In the genomic region with DNA sequence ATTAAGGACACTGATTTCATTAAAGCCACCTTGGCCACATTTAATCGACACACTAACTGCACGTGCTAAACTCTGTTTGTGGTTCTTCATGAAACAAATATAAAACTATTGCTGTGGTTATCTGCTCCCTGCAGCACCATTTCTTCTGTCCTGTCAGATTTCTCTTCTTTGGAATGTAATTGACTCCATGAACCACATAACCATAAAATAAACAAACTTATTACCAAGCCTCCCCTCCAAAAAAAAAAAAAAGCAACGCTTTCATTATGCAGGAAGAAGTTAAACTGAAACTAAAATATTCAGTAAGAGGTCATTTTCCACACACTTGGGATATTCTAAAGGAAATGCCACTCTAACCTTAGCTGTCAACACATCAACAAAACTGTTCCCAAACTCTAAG, we compare ENCODE assay signal across 24 cellular contexts.
"Had no signal": no experiment of that assay in that cellular context is flagged by ENCODE, and none has a peak within 500 bp of the region (broad histone marks: within the 10 kb centered on the region; RNA-seq: fewer than 3 reads in every experiment).

No MANE protein-coding gene starts in this region.

- H3K9me3 ChIP-seq: heart left ventricle, mucosa of descending colon, suprapubic skin, tibial nerve had no signal

- H3K4me1 ChIP-seq: suprapubic skin had no signal

- H3K36me3 Mint-ChIP-seq: stimulated activated effector memory CD8-positive, alpha-beta T cell treated with anti-CD3 and anti-CD28 coated beads, Interleukin-12 subunit alpha, Interleukin-12 subunit beta, amount 100 ng/mL, for 72 hours had no signal

- H3K4me3 ChIP-seq: heart left ventricle, mucosa of descending colon, suprapubic skin, tibial nerve had no signal

- H3K4me3 Mint-ChIP-seq: activated B cell treated with CpG ODN at 0.5 μM for 24 hours; activated CD4-positive, alpha-beta T cell treated with anti-CD3 and anti-CD28 coated beads for 36 hours; activated naive CD8-positive, alpha-beta T cell treated with anti-CD3 and anti-CD28 coated beads, Interleukin-2, amount 50 U/mL, for 24 hours; activated T-cell treated with anti-CD3 and anti-CD28 coated beads, Interleukin-2, amount 50 U/mL, for 4 hours; neural crest cell; stimulated activated effector memory CD8-positive, alpha-beta T cell treated with anti-CD3 and anti-CD28 coated beads, Interleukin-12 subunit alpha, Interleukin-12 subunit beta, amount 100 ng/mL, for 72 hours; stimulated activated naive CD8-positive, alpha-beta T cell treated with anti-CD3 and anti-CD28 coated beads, Interleukin-15, amount 100 ng/mL, for 72 hours; T-helper 1 cell treated with Interleukin-12 subunit alpha and Interleukin-12 subunit beta and Interleukin-4 antibody, amounts not matched to agents 30 μg/mL and 1 μg/mL, for 36 hours had no signal

- H3K27me3 Mint-ChIP-seq: activated B cell treated with CpG ODN at 0.5 μM for 24 hours; stimulated activated naive CD8-positive, alpha-beta T cell treated with anti-CD3 and anti-CD28 coated beads, Interleukin-15, amount 100 ng/mL, for 72 hours had no signal

- H3K27me3 ChIP-seq: brain microvascular endothelial cell, suprapubic skin, tibial nerve had no signal

- H3K4me1 Mint-ChIP-seq: activated B cell treated with CpG ODN at 0.5 μM for 24 hours; activated CD4-positive, alpha-beta T cell treated with anti-CD3 and anti-CD28 coated beads for 36 hours; activated naive CD8-positive, alpha-beta T cell treated with anti-CD3 and anti-CD28 coated beads, Interleukin-2, amount 50 U/mL, for 24 hours; neural crest cell; stimulated activated effector memory CD8-positive, alpha-beta T cell treated with anti-CD3 and anti-CD28 coated beads, Interleukin-12 subunit alpha, Interleukin-12 subunit beta, amount 100 ng/mL, for 72 hours; stimulated activated naive CD8-positive, alpha-beta T cell treated with anti-CD3 and anti-CD28 coated beads, Interleukin-15, amount 100 ng/mL, for 72 hours had no signal

- H3K9me3 Mint-ChIP-seq: activated B cell treated with CpG ODN at 0.5 μM for 24 hours; activated naive CD8-positive, alpha-beta T cell treated with anti-CD3 and anti-CD28 coated beads, Interleukin-2, amount 50 U/mL, for 24 hours; activated T-cell treated with anti-CD3 and anti-CD28 coated beads, Interleukin-2, amount 50 U/mL, for 4 hours; neural crest cell; stimulated activated effector memory CD8-positive, alpha-beta T cell treated with anti-CD3 and anti-CD28 coated beads, Interleukin-12 subunit alpha, Interleukin-12 subunit beta, amount 100 ng/mL, for 72 hours; stimulated activated naive CD8-positive, alpha-beta T cell treated with anti-CD3 and anti-CD28 coated beads, Interleukin-15, amount 100 ng/mL, for 72 hours had no signal

- H3K36me3 ChIP-seq: brain microvascular endothelial cell, heart left ventricle, suprapubic skin, tibial nerve had no signal

- H3K27ac Mint-ChIP-seq: activated B cell treated with CpG ODN at 0.5 μM for 24 hours; activated CD4-positive, alpha-beta T cell treated with anti-CD3 and anti-CD28 coated beads for 36 hours; activated naive CD8-positive, alpha-beta T cell treated with anti-CD3 and anti-CD28 coated beads, Interleukin-2, amount 50 U/mL, for 24 hours; stimulated activated effector memory CD8-positive, alpha-beta T cell treated with anti-CD3 and anti-CD28 coated beads, Interleukin-12 subunit alpha, Interleukin-12 subunit beta, amount 100 ng/mL, for 72 hours; stimulated activated naive CD8-positive, alpha-beta T cell treated with anti-CD3 and anti-CD28 coated beads, Interleukin-15, amount 100 ng/mL, for 72 hours; T-helper 1 cell treated with Interleukin-12 subunit alpha and Interleukin-12 subunit beta and Interleukin-4 antibody, amounts not matched to agents 30 μg/mL and 1 μg/mL, for 36 hours had no signal

- H3K27ac ChIP-seq: brain microvascular endothelial cell, heart left ventricle, suprapubic skin, tibial nerve had no signal

- DNase-seq: activated B cell treated with CpG ODN at 0.5 μM for 24 hours; activated CD4-positive, alpha-beta T cell treated with anti-CD3 and anti-CD28 coated beads for 36 hours; activated CD4-positive, alpha-beta T cell treated with anti-CD3 and anti-CD28 coated beads, Interleukin-2, amount 50 U/mL, for 4 hours; activated CD8-positive, alpha-beta memory T cell treated with anti-CD3 and anti-CD28 coated beads, Interleukin-2, amount 50 U/mL, for 48 hours; activated naive CD4-positive, alpha-beta T cell treated with anti-CD3 and anti-CD28 coated beads, Interleukin-2, amount 50 U/mL, for 16 hours; activated naive CD8-positive, alpha-beta T cell treated with anti-CD3 and anti-CD28 coated beads, Interleukin-2, amount 50 U/mL, for 24 hours; activated T-cell treated with anti-CD3 and anti-CD28 coated beads, Interleukin-2, amount 50 U/mL, for 4 hours; aorta; brain microvascular endothelial cell; caudate nucleus; effector memory CD4-positive, alpha-beta T cell; heart left ventricle; left colon; mesendoderm; mucosa of descending colon; occipital lobe; small intestine; stimulated activated CD4-positive, alpha-beta T cell treated with anti-CD3 and anti-CD28 coated beads, Interleukin-2, amount 100 ng/mL, for 24 hours; stimulated activated naive CD8-positive, alpha-beta T cell treated with anti-CD3 and anti-CD28 coated beads, Interleukin-15, amount 100 ng/mL, for 72 hours had no signal
